Comparison of ENCODE assay signal across 7 cellular contexts in genomic region chr11:1310772-1311468, GRCh38. TPM values are rescaled to one million over a fixed set of nuclear protein-coding genes. Genes with fewer than 3 reads are reported as not detected.
DNase-seq lines count a peak whose midpoint lies in the region; ATAC-seq and TF ChIP-seq lines count a peak whose summit lies in the region.

No MANE protein-coding gene starts in this region.

- H3K4me1 ChIP-seq in Karpas-422 (ENCODE audit: low read length) (peaks cover 28% of the 10 kb centered on the region), stomach (peaks cover 37 to 46% (median 45%) of the 10 kb centered on the region in 4 donors)

- peaks cover 4% of the 10 kb centered on the region; the same call in 1 of the 2 replicates for H3K27me3 ChIP-seq in Karpas-422 (ENCODE audit: low read length)
- H3K27me3 ChIP-seq in stomach = no peaks in the 10 kb centered on the region

- H3K4me3 ChIP-seq in Karpas-422 (ENCODE audit: low read length) (peak overlapping the region; percentile 92), stomach (peak overlapping the region in 3 of 4 donors; percentile 94 to 97 (median 95))

- H3K9me2 ChIP-seq in Karpas-422 (replicated peaks; ENCODE audit: insufficient read depth, low read length) = no peaks in the 10 kb centered on the region

- peak; percentile 82 for DNase-seq in Karpas-422
- peak; percentile 33 to 43 for DNase-seq in activated CD8-positive, alpha-beta memory T cell treated with anti-CD3 and anti-CD28 coated beads for 1 hour (ENCODE audit: extremely low read depth in 1 of 2, low read depth in 1 of 2)
- DNase-seq in immature natural killer cell = peak in 2 of 3 donors; percentile 33 to 49
- no peak for DNase-seq in stomach
- DNase-seq in NCI-H2227 treated with DMSO at 0.1 percent for 48 hours (lab: John Stamatoyannopoulos, UW) = no peak
- no peak for DNase-seq in SK-N-DZ (ENCODE audit: low spot score)

- TF ChIP-seq EP300 in stomach (IDR thresholded peaks at IDR 0.05) = no peak

- no peaks in the 10 kb centered on the region for H3K36me3 Mint-ChIP-seq in immature natural killer cell

- peak overlapping the region; percentile 80 to 96 (median 86) for H3K27ac Mint-ChIP-seq in immature natural killer cell

- ATAC-seq in HG02571 (IDR thresholded peaks at IDR 0.05; ENCODE audit: unreplicated experiment) = no peak

- H3K4me1 Mint-ChIP-seq in immature natural killer cell = peaks cover 37% of the 10 kb centered on the region in 2 donors

- H3K4me2 ChIP-seq in Karpas-422 (ENCODE audit: low read depth, low read length, poor library complexity, severe bottlenecking) = peak overlapping the region; percentile 99

- H3K27me3 Mint-ChIP-seq in immature natural killer cell (ENCODE audit: low read depth in 3 of 3) = peaks cover 17 to 28% (median 18%) of the 10 kb centered on the region in 3 donors

- H3K27ac ChIP-seq in Karpas-422 (ENCODE audit: low read length) = peak overlapping the region; percentile 69
- H3K27ac ChIP-seq in stomach = peak overlapping the region in 4 of 5 donors; percentile 94 to 96 (median 95)

- no peaks in the 10 kb centered on the region for H3K9me3 Mint-ChIP-seq in immature natural killer cell

- H3K36me3 ChIP-seq in Karpas-422 (ENCODE audit: insufficient read depth, low read length) (no peaks in the 10 kb centered on the region), stomach (peaks cover 0 to 9% (median 2%) of the 10 kb centered on the region in 4 donors)

- H4K20me1 ChIP-seq in Karpas-422 (ENCODE audit: insufficient read depth, low read depth, low read length) = no peaks in the 10 kb centered on the region

- H3K9ac ChIP-seq in Karpas-422 (ENCODE audit: low read length) = peak overlapping the region; percentile 95

- H3K4me3 Mint-ChIP-seq in immature natural killer cell = peak overlapping the region; percentile 81 to 89 (median 82)

- H2AFZ ChIP-seq in Karpas-422 (ENCODE audit: low read length) = no peak overlapping the region; the same call in 1 of the 2 replicates

- no peak for TF ChIP-seq CTCF in stomach (IDR thresholded peaks at IDR 0.05)

- H3K9me3 ChIP-seq in Karpas-422 (ENCODE audit: low read length) (no peaks in the 10 kb centered on the region; the same call in 1 of the 2 replicates), stomach (peaks cover 0 to 6% (median 0%) of the 10 kb centered on the region in 4 donors)

- WGBS in stomach, 5 donors = 73 to 88% (median 77%) methylated on average over 15 of the region's 15 CpGs

- no peak for TF ChIP-seq POLR2A in stomach (IDR thresholded peaks at IDR 0.05)

- intact Hi-C loops in stomach (cut with DNase I; ENCODE audit: low total_unique reads) = no loop called here

- peaks cover 28% of the 10 kb centered on the region for H3K79me2 ChIP-seq in Karpas-422 (ENCODE audit: low read length)

RNA-seq across cellular contexts. Expression of gene TOLLIP, which starts 1.5 kb away (rescaled TPM):
- 6.5 and 20.9 TPM in 2 replicates for total RNA-seq in Karpas-422 (2014; rRNA removed; shearing (Covaris generic); ENCODE audit: low replicate concordance)
- polyA plus RNA-seq in immature natural killer cell = 10 to 100 TPM; 40.5 to 47.8 (median 42.2) TPM
- total RNA-seq in stomach = 100 to 1,000 TPM in 1 of 5 donors, 10 to 100 TPM in 4; 14.9 to 119 (median 55.4) TPM
- 10 to 100 TPM; 23.9 to 29.3 (median 26.9) TPM for polyA plus RNA-seq in stomach
- polyA plus RNA-seq in SK-N-DZ (2014; cell fraction: cytosol; rRNA removed) = 15.3 and 20.2 TPM in 2 replicates
- 11.7 and 13.1 TPM in 2 replicates for polyA plus RNA-seq in SK-N-DZ (2014; cell fraction: nucleus; rRNA removed)

Comparison
In these comparisons a context has a peak if more than half of its experiments do, and no peak if none do; other contexts are left out.
1. DNase-seq: peak in Karpas-422 (single experiment), activated CD8-positive, alpha-beta memory T cell treated with anti-CD3 and anti-CD28 coated beads for 1 hour (2 of 2) and immature natural killer cell (2 of 3); none in stomach (single experiment), NCI-H2227 treated with DMSO at 0.1 percent for 48 hours (single experiment) and SK-N-DZ (single experiment).